ENCODE assay signal across 14 cellular contexts in genomic region chr4:77493120-77493767, GRCh38.
DNase-seq lines count a peak whose midpoint lies in the region; ATAC-seq and FAIRE-seq lines count a peak whose summit lies in the region.
"Had no signal": no experiment of that assay in that cellular context is flagged by ENCODE, and none has a peak within 500 bp of the region (broad histone marks: within the 10 kb centered on the region; RNA-seq: fewer than 3 reads in every experiment).

No MANE protein-coding gene starts in this region.

- H3K27me3 Mint-ChIP-seq in naive B cell: no peaks in the 10 kb centered on the region

- peak; percentile 5 for DNase-seq in naive B cell
- DNase-seq in stimulated activated CD4-positive, alpha-beta T cell treated with anti-CD3 and anti-CD28 coated beads, Interleukin-1b, Interleukin-23, amount 100 ng/mL, for 48 hours: no peak
- DNase-seq in HuH-7.5 (ENCODE audit: low spot score): no peak
- no peak for DNase-seq in urothelium cell line (ENCODE audit: low spot score)
- DNase-seq: islet precursor cell; naive thymus-derived CD8-positive, alpha-beta T cell; NCI-H1048; NCI-H446 treated with DMSO at 0.1 percent for 48 hours; sigmoid colon; testis had no signal

- H3K4me3 Mint-ChIP-seq in naive B cell: no peak overlapping the region
- H3K4me3 Mint-ChIP-seq: naive thymus-derived CD8-positive, alpha-beta T cell had no signal

- H3K27ac Mint-ChIP-seq in naive B cell: peak overlapping the region in 3 of 6 donors; percentile 14 to 59 (median 44)
- H3K27ac Mint-ChIP-seq: naive thymus-derived CD8-positive, alpha-beta T cell had no signal

- ATAC-seq in GM18858 (IDR thresholded peaks at IDR 0.05; ENCODE audit: unreplicated experiment): peak; percentile 67
- ATAC-seq in GM21619 (IDR thresholded peaks at IDR 0.05; ENCODE audit: unreplicated experiment): peak; percentile 60
- peak; percentile 64 for ATAC-seq in HG03460 (IDR thresholded peaks at IDR 0.05; ENCODE audit: unreplicated experiment)
- ATAC-seq in naive B cell (ENCODE audit: low read depth in 2 of 2): peak; percentile 74 to 83
- ATAC-seq: naive thymus-derived CD8-positive, alpha-beta T cell; Right ventricle myocardium inferior had no signal

- no peaks in the 10 kb centered on the region for H3K36me3 Mint-ChIP-seq in naive B cell
- H3K36me3 Mint-ChIP-seq: naive thymus-derived CD8-positive, alpha-beta T cell had no signal

- FAIRE-seq in urothelium cell line (lab: Jason Lieb, UNC): no peak

- peaks cover 0 to 3% (median 0%) of the 10 kb centered on the region in 7 donors for H3K9me3 Mint-ChIP-seq in naive B cell

- peaks cover 4 to 22% (median 22%) of the 10 kb centered on the region in 3 donors for H3K4me1 Mint-ChIP-seq in naive B cell
